In the genomic region with DNA sequence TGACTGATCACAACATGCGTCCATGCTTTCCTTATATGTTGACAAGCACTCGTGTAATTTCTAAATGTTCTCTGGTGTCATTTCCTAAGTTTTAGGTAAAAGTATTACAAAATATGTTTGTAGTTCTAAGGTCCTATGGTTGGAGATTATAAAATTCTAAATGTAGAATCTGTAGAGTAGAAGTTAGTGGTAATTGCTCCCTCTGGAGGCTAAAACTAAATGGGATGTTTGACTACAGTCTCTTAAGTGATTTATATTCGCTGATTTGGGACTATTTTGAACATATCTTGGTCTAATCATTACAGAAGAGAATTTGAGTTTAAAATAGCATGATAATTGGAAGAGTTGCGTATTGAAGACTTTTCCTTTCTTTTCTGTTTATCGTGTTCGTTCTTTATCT, we compare ENCODE assay signal across 15 cellular contexts.
DNase-seq lines count a peak whose midpoint lies in the region; ATAC-seq and TF ChIP-seq lines count a peak whose summit lies in the region.
"Had no signal": no experiment of that assay in that cellular context is flagged by ENCODE, and none has a peak within 500 bp of the region (broad histone marks: within the 10 kb centered on the region; RNA-seq: fewer than 3 reads in every experiment).

No MANE protein-coding gene starts in this region.

- no peak overlapping the region for H3K4me2 ChIP-seq in OCI-LY1 (ENCODE audit: low read length)

- no peaks in the 10 kb centered on the region for H3K27me3 Mint-ChIP-seq in type B pancreatic cell
- no peaks in the 10 kb centered on the region for H3K27me3 Mint-ChIP-seq in activated naive CD8-positive, alpha-beta T cell treated with anti-CD3 and anti-CD28 coated beads for 36 hours

- H3K27ac ChIP-seq in OCI-LY1 (ENCODE audit: low read depth, low read length, poor library complexity, severe bottlenecking), result no peak overlapping the region
- H3K27ac ChIP-seq in esophagus muscularis mucosa (replicated peaks in 1 of 4), result no peak overlapping the region

- no peak for TF ChIP-seq POLR2A in esophagus muscularis mucosa (IDR thresholded peaks at IDR 0.05; ENCODE audit: low read depth)

- H3K27ac Mint-ChIP-seq in type B pancreatic cell, result no peak overlapping the region
- H3K27ac Mint-ChIP-seq in activated naive CD8-positive, alpha-beta T cell treated with anti-CD3 and anti-CD28 coated beads for 36 hours, result no peak overlapping the region
- H3K27ac Mint-ChIP-seq: nephron; T-helper 2 cell treated with Interferon-gamma antibody and Interleukin-4, amounts not matched to agents 5 μg/mL and 100 μg/mL, for 36 hours had no signal

- H4K20me1 ChIP-seq in OCI-LY1 (ENCODE audit: insufficient read depth, low read length), result no peaks in the 10 kb centered on the region

- TF ChIP-seq CTCF in OCI-LY1 (IDR thresholded peaks at IDR 0.05; ENCODE audit: low read length) (peak; percentile 43), esophagus muscularis mucosa (IDR thresholded peaks at IDR 0.05) (peak in 2 of 3 experiments; percentile 6 to 23), type B pancreatic cell (conservative IDR thresholded peaks at IDR 0.05) (peak; percentile 17)

- H3K4me1 ChIP-seq in OCI-LY1 (ENCODE audit: insufficient read depth, low read length, severe bottlenecking) (no peaks in the 10 kb centered on the region), esophagus muscularis mucosa (peaks cover 0 to 8% (median 0%) of the 10 kb centered on the region in 4 donors)

- no peaks in the 10 kb centered on the region for H3K4me1 Mint-ChIP-seq in type B pancreatic cell (ENCODE audit: unreplicated experiment)
- H3K4me1 Mint-ChIP-seq in activated naive CD8-positive, alpha-beta T cell treated with anti-CD3 and anti-CD28 coated beads for 36 hours, result no peaks in the 10 kb centered on the region
- H3K4me1 Mint-ChIP-seq: nephron had no signal

- H3K27me3 ChIP-seq in OCI-LY1 (ENCODE audit: insufficient read depth, low read length) (no peaks in the 10 kb centered on the region), esophagus muscularis mucosa (no peaks in the 10 kb centered on the region)

- no peak overlapping the region for H3K9ac ChIP-seq in OCI-LY1 (ENCODE audit: low read length)

- no peak for TF ChIP-seq EP300 in esophagus muscularis mucosa (IDR thresholded peaks at IDR 0.05)

- H3K36me3 Mint-ChIP-seq in type B pancreatic cell, result peaks cover 18% of the 10 kb centered on the region
- H3K36me3 Mint-ChIP-seq in activated naive CD8-positive, alpha-beta T cell treated with anti-CD3 and anti-CD28 coated beads for 36 hours, result peaks cover 26% of the 10 kb centered on the region

- H3K9me3 ChIP-seq in OCI-LY1 (ENCODE audit: low read length) (0 out of 2 replicates have a peak, but pooled peaks cover 2% of the 10 kb centered on the region), esophagus muscularis mucosa (no peaks in the 10 kb centered on the region)

- H3K79me2 ChIP-seq in OCI-LY1 (ENCODE audit: insufficient read depth, low read length), result no peaks in the 10 kb centered on the region

- no peaks in the 10 kb centered on the region for H3K9me3 Mint-ChIP-seq in type B pancreatic cell
- H3K9me3 Mint-ChIP-seq in activated naive CD8-positive, alpha-beta T cell treated with anti-CD3 and anti-CD28 coated beads for 36 hours, result peaks cover 4% of the 10 kb centered on the region

- no peaks in the 10 kb centered on the region for H3K9me2 ChIP-seq in OCI-LY1 (ENCODE audit: low read depth, low read length)

- 95% methylated on average over 6 of the region's 6 CpGs for WGBS in esophagus muscularis mucosa

- DNase-seq in SIG-M5 treated with dmso at 0.1 percent for 504 hours (lab: John Stamatoyannopoulos, UW; ENCODE audit: unreplicated experiment) (peak; percentile 6), SIG-M5 (lab: John Stamatoyannopoulos, UW) (no peak), esophagus muscularis mucosa (ENCODE audit: extremely low spot score) (no peak), type B pancreatic cell (ENCODE audit: extremely low spot score, unreplicated experiment) (no peak), 8988T (no peak)
- no peak for DNase-seq in activated naive CD8-positive, alpha-beta T cell treated with anti-CD3 and anti-CD28 coated beads for 36 hours
- DNase-seq: activated CD4-positive, alpha-beta T cell treated with anti-CD3 and anti-CD28 coated beads, Interleukin-2, amount 50 U/mL, for 4 hours; caudate nucleus; foreskin melanocyte; kidney; NCI-H2081 had no signal

- no peaks in the 10 kb centered on the region for H3K36me3 ChIP-seq in OCI-LY1 (ENCODE audit: insufficient read depth, low read length)
- peaks cover 0 to 15% (median 6%) of the 10 kb centered on the region in 4 donors for H3K36me3 ChIP-seq in esophagus muscularis mucosa

- intact Hi-C loops in esophagus muscularis mucosa (cut with DNase I), result no loop called here

- no peak overlapping the region for H2AFZ ChIP-seq in OCI-LY1 (ENCODE audit: low read length)

- no peak overlapping the region for H3K4me3 Mint-ChIP-seq in type B pancreatic cell
- H3K4me3 Mint-ChIP-seq in activated naive CD8-positive, alpha-beta T cell treated with anti-CD3 and anti-CD28 coated beads for 36 hours, result no peak overlapping the region
- H3K4me3 Mint-ChIP-seq: nephron; T-helper 2 cell treated with Interferon-gamma antibody and Interleukin-4, amounts not matched to agents 5 μg/mL and 100 μg/mL, for 36 hours had no signal

- H3F3A ChIP-seq in OCI-LY1 (ENCODE audit: insufficient read depth, low read length), result no peaks in the 10 kb centered on the region

- H3K4me3 ChIP-seq in OCI-LY1 (ENCODE audit: low read depth, low read length, poor library complexity, severe bottlenecking), result no peak overlapping the region
- no peak overlapping the region for H3K4me3 ChIP-seq in esophagus muscularis mucosa

- ATAC-seq in GM21381 (IDR thresholded peaks at IDR 0.05; ENCODE audit: unreplicated experiment), result no peak
